ENCODE assay signal across 24 cellular contexts in the genomic region with DNA sequence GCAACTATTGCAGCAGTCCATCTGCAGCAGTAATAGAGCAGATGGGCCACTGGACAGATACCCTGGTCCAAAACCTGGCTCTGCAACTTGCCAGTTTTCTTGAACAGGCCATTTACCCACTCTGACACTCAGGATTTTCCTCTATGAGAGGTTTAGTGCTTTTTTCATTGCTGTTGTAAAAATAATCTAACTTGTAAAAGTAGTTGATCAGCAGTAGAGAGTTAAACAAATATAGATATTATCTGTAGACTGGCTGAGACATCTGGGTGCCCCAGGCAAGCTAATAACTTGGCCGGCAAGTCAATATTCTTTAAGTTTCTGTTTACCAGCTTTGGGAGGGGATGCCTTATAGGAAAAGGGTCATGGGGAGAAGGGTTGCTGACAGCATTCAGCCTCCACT. TPM values are rescaled to one million over a fixed set of nuclear protein-coding genes. Genes with fewer than 3 reads are reported as not detected.
DNase-seq lines count a peak whose midpoint lies in the region; ATAC-seq and TF ChIP-seq lines count a peak whose summit lies in the region.
"Had no signal": no experiment of that assay in that cellular context is flagged by ENCODE, and none has a peak within 500 bp of the region (broad histone marks: within the 10 kb centered on the region; RNA-seq: fewer than 3 reads in every experiment).

No MANE protein-coding gene starts in this region.

- H3K4me3 ChIP-seq in SK-N-MC = 0 out of 2 replicates have a peak overlapping the region, but pooled peaks have one; percentile 8
- H3K4me3 ChIP-seq in heart right ventricle = no peak overlapping the region
- H3K4me3 ChIP-seq: colonic mucosa, gastrocnemius medialis, neural progenitor cell, uterus had no signal

- peak overlapping the region; percentile 45; the same call in 1 of the 2 replicates for H3K27ac ChIP-seq in C4-2B
- no peak overlapping the region for H3K27ac ChIP-seq in SK-N-MC
- H3K27ac ChIP-seq in heart right ventricle = peak overlapping the region in 1 of 10 donors; percentile 56
- H3K27ac ChIP-seq: colonic mucosa, gastrocnemius medialis, neural progenitor cell, uterus had no signal

- peaks cover 7 to 31% (median 24%) of the 10 kb centered on the region in 7 donors for H3K27me3 ChIP-seq in heart right ventricle
- H3K27me3 ChIP-seq: BE2C, gastrocnemius medialis, uterus had no signal

- H3K36me3 Mint-ChIP-seq in glutamatergic neuron (ENCODE audit: unreplicated experiment) = peaks cover 3% of the 10 kb centered on the region
- H3K36me3 Mint-ChIP-seq in osteocyte (ENCODE audit: unreplicated experiment) = peaks cover 51% of the 10 kb centered on the region
- H3K36me3 Mint-ChIP-seq: activated CD8-positive, alpha-beta memory T cell treated with anti-CD3 and anti-CD28 coated beads, Interleukin-2, amount 10 ng/mL, durations not matched to agents 7 days and 5 days had no signal

- H3K9me3 Mint-ChIP-seq in glutamatergic neuron (ENCODE audit: unreplicated experiment) (peaks cover 12% of the 10 kb centered on the region), osteocyte (ENCODE audit: unreplicated experiment) (no peaks in the 10 kb centered on the region)
- H3K9me3 Mint-ChIP-seq: HFFc6, neural progenitor cell had no signal

- TF ChIP-seq CTCF in C4-2B (conservative IDR thresholded peaks at IDR 0.05) (no peak), glutamatergic neuron (IDR thresholded peaks at IDR 0.05; ENCODE audit: partially characterized antibody, unreplicated experiment) (no peak), osteocyte (IDR thresholded peaks at IDR 0.05) (no peak), heart right ventricle (IDR thresholded peaks at IDR 0.05) (no peak)

- H3K4me1 Mint-ChIP-seq in glutamatergic neuron (ENCODE audit: low read depth, unreplicated experiment) = peaks cover 35% of the 10 kb centered on the region
- H3K4me1 Mint-ChIP-seq in osteocyte (ENCODE audit: unreplicated experiment) = peaks cover 59% of the 10 kb centered on the region

- H3K27ac Mint-ChIP-seq in glutamatergic neuron (ENCODE audit: unreplicated experiment) = peak overlapping the region; percentile 64
- peak overlapping the region; percentile 31 for H3K27ac Mint-ChIP-seq in osteocyte (ENCODE audit: unreplicated experiment)
- H3K27ac Mint-ChIP-seq: activated CD8-positive, alpha-beta memory T cell treated with anti-CD3 and anti-CD28 coated beads, Interleukin-2, amount 10 ng/mL, durations not matched to agents 7 days and 5 days; HFFc6; neural progenitor cell had no signal

- no peak for DNase-seq in SK-N-MC (ENCODE audit: low read depth, low spot score)
- DNase-seq in glutamatergic neuron = no peak
- no peak for DNase-seq in osteocyte (ENCODE audit: extremely low spot score, unreplicated experiment)
- DNase-seq in heart right ventricle = no peak
- DNase-seq in NCI-H187 treated with DMSO at 0.1 percent for 48 hours (lab: John Stamatoyannopoulos, UW) = no peak
- DNase-seq in HUDEP-2 (lab: John Stamatoyannopoulos, UW; ENCODE audit: unreplicated experiment in 76 of 76) = no peak
- DNase-seq: activated CD4-positive, alpha-beta T cell treated with anti-CD3 and anti-CD28 coated beads for 4 hours; activated CD8-positive, alpha-beta memory T cell treated with anti-CD3 and anti-CD28 coated beads, Interleukin-2, amount 10 ng/mL, durations not matched to agents 7 days and 5 days; BE2C; Caco-2; EL; gastrocnemius medialis; HFFc6; kidney glomerular epithelial cell; NCI-H187; NCI-H345; SHP77; spleen; stimulated activated CD4-positive, alpha-beta T cell treated with anti-CD3 and anti-CD28 coated beads, Interleukin-4, amount 100 ng/mL, for 4 hours had no signal

- intact Hi-C loops in heart right ventricle (cut with DNase I) = loop anchor here in 1 of 10 donors (10.0 kb wide), 2 partner anchors 57 to 167 kb away; no protein-coding TSS in a partner anchor

- peaks cover 0 to 69% (median 12%) of the 10 kb centered on the region in 9 donors for H3K4me1 ChIP-seq in heart right ventricle
- H3K4me1 ChIP-seq: colonic mucosa, uterus had no signal

- 78 to 88% methylated on average over 1 of the region's 1 CpG for WGBS in heart right ventricle, 2 donors

- H3K4me3 Mint-ChIP-seq in glutamatergic neuron (ENCODE audit: unreplicated experiment) (peak overlapping the region; percentile 87), osteocyte (ENCODE audit: unreplicated experiment) (peak overlapping the region; percentile 97)
- H3K4me3 Mint-ChIP-seq: activated CD8-positive, alpha-beta memory T cell treated with anti-CD3 and anti-CD28 coated beads, Interleukin-2, amount 10 ng/mL, durations not matched to agents 7 days and 5 days; HFFc6; neural progenitor cell had no signal

- no peak overlapping the region for H3K9ac ChIP-seq in SK-N-MC (ENCODE audit: insufficient read length)
- H3K9ac ChIP-seq: neural progenitor cell had no signal

- H3K9me3 ChIP-seq in SK-N-MC (ENCODE audit: low read depth, low read length) (0 out of 2 replicates have a peak, but pooled peaks cover 7% of the 10 kb centered on the region), heart right ventricle (no peaks in the 10 kb centered on the region)
- H3K9me3 ChIP-seq: BE2C, Caco-2, colonic mucosa, gastrocnemius medialis, spleen, uterus had no signal

- ATAC-seq in heart right ventricle (no peak), GM18517 (IDR thresholded peaks at IDR 0.05; ENCODE audit: unreplicated experiment) (no peak)
- ATAC-seq: activated CD8-positive, alpha-beta memory T cell treated with anti-CD3 and anti-CD28 coated beads, Interleukin-2, amount 10 ng/mL, durations not matched to agents 7 days and 5 days had no signal

- H3K27me3 Mint-ChIP-seq in glutamatergic neuron (ENCODE audit: unreplicated experiment) (peaks cover 11% of the 10 kb centered on the region), osteocyte (ENCODE audit: unreplicated experiment) (no peaks in the 10 kb centered on the region)

- H3K36me3 ChIP-seq in SK-N-MC (ENCODE audit: insufficient read depth, low read length) (peaks cover 61% of the 10 kb centered on the region), heart right ventricle (no peaks in the 10 kb centered on the region)
- H3K36me3 ChIP-seq: colonic mucosa, gastrocnemius medialis, neural progenitor cell, spleen, uterus had no signal

RNA-seq across cellular contexts. Expression of gene DAPK1, which starts 4.1 kb away (rescaled TPM):
- total RNA-seq in glutamatergic neuron (ENCODE audit: unreplicated experiment) (384 TPM), osteocyte (294 and 304 TPM in 2 replicates), heart right ventricle (10 to 100 TPM in 1 of 10 donors, 1 to 10 TPM in 9; 2.3 to 15.5 (median 4.3) TPM)
- 1 to 10 TPM; 1.1 to 2.2 TPM for polyA plus RNA-seq in heart right ventricle

Comparison
In these comparisons a context has a peak if more than half of its experiments do, and no peak if none do; other contexts are left out.
1. RNA of gene DAPK1, which starts 4.1 kb away (total RNA-seq): 384 TPM in glutamatergic neuron (single experiment) and 294 to 304 TPM in osteocyte; 2.3 to 15.5 TPM in heart right ventricle; every median in the first group is over 10 times any median in the second.